In genomic region chr14:89485264-89485663, GRCh38 we compare ENCODE assay signal across 18 cellular contexts.
A peak's percentile ranks its signal among the peaks of the same experiment; 100 is the strongest.
DNase-seq lines count a peak whose midpoint lies in the region; ATAC-seq, FAIRE-seq and TF ChIP-seq lines count a peak whose summit lies in the region.
"Had no signal": no experiment of that assay in that cellular context is flagged by ENCODE, and none has a peak within 500 bp of the region (broad histone marks: within the 10 kb centered on the region; RNA-seq: fewer than 3 reads in every experiment).

No MANE protein-coding gene starts in this region.

- H3K4me2 ChIP-seq in IMR-90 (ENCODE audit: low read depth, low read length) (no peak overlapping the region), trophoblast cell (ENCODE audit: low read length) (no peak overlapping the region)

- no peak for TF ChIP-seq POLR2A in IMR-90 (IDR thresholded peaks at IDR 0.05; ENCODE audit: low read depth, low read length)

- H3K9me3 Mint-ChIP-seq in activated CD4-positive, alpha-beta T cell treated with anti-CD3 and anti-CD28 coated beads, Interleukin-2, amount 10 ng/mL, durations not matched to agents 7 days and 5 days: no peaks in the 10 kb centered on the region

- H3K4me3 Mint-ChIP-seq in activated CD4-positive, alpha-beta T cell treated with anti-CD3 and anti-CD28 coated beads, Interleukin-2, amount 10 ng/mL, durations not matched to agents 7 days and 5 days: no peak overlapping the region
- H3K4me3 Mint-ChIP-seq: activated T-helper 1 cell treated with anti-CD3 and anti-CD28 coated beads, Interleukin-12 subunit alpha, Interleukin-12 subunit beta, Interleukin-2, Interleukin-4 antibody, amounts not matched to agents 30 ng/mL and 10 ng/mL and 1 ng/mL, durations not matched to agents 14 hours and 24 hours and 36 hours; neural crest cell had no signal

- H2BK120ac ChIP-seq in IMR-90 (ENCODE audit: low read depth, low read length) (no peak overlapping the region), trophoblast cell (ENCODE audit: insufficient read depth, low read length, poor library complexity) (no peak overlapping the region)

- no peaks in the 10 kb centered on the region for H3K27me3 Mint-ChIP-seq in activated CD4-positive, alpha-beta T cell treated with anti-CD3 and anti-CD28 coated beads, Interleukin-2, amount 10 ng/mL, durations not matched to agents 7 days and 5 days

- H2BK20ac ChIP-seq in IMR-90 (ENCODE audit: low read depth, low read length): no peak overlapping the region

- H3K14ac ChIP-seq in IMR-90 (replicated peaks; ENCODE audit: low read depth, low read length) (no peak overlapping the region), trophoblast cell (ENCODE audit: low read length) (no peak overlapping the region)

- CTCF ChIA-PET in activated CD4-positive, alpha-beta T cell treated with anti-CD3 and anti-CD28 coated beads, Interleukin-2, amount 10 ng/mL, durations not matched to agents 7 days and 5 days (lab: Charles Lee): interaction anchor here (0.7 kb wide), 1 partner anchor 97 kb away, joined by 3 read pairs; no protein-coding TSS in a partner anchor
- CTCF ChIA-PET in IMR-90 (lab: Yijun Ruan, JAX): no interaction called here

- POLR2A ChIA-PET in activated CD4-positive, alpha-beta T cell treated with anti-CD3 and anti-CD28 coated beads, Interleukin-2, amount 10 ng/mL, durations not matched to agents 7 days and 5 days (lab: Charles Lee): no interaction called here
- POLR2A ChIA-PET in IMR-90 (lab: Charles Lee; ENCODE audit: unreplicated experiment): no interaction called here

- TF ChIP-seq RAD21 in IMR-90 (IDR thresholded peaks at IDR 0.05; ENCODE audit: low read length): no peak

- H3K36me3 ChIP-seq in IMR-90 (ENCODE audit: control insufficient read depth, insufficient read depth, low read length) (no peaks in the 10 kb centered on the region; the same call in 1 of the 2 replicates), bronchial epithelial cell (ENCODE audit: control insufficient read depth, insufficient read depth, low read length) (no peaks in the 10 kb centered on the region), neutrophil (no peaks in the 10 kb centered on the region), trophoblast cell (ENCODE audit: control insufficient read depth in 1 of 2, insufficient read depth in 2 of 2, low read length in 2 of 2) (no peaks in the 10 kb centered on the region)
- H3K36me3 ChIP-seq: right lobe of liver had no signal

- H4K5ac ChIP-seq in IMR-90 (ENCODE audit: low read depth, low read length): no peak overlapping the region

- H3K23ac ChIP-seq in IMR-90 (ENCODE audit: low read depth, low read length): no peak overlapping the region
- no peak overlapping the region for H3K23ac ChIP-seq in trophoblast cell (ENCODE audit: low read length)

- H3K9ac ChIP-seq in IMR-90 (ENCODE audit: low read depth, low read length) (no peak overlapping the region), trophoblast cell (ENCODE audit: low read length) (no peak overlapping the region)

- H3K27ac ChIP-seq in IMR-90 (ENCODE audit: insufficient read depth, low read length) (no peak overlapping the region), neutrophil (peak overlapping the region; percentile 91), trophoblast cell (ENCODE audit: low read depth, low read length) (no peak overlapping the region)
- H3K27ac ChIP-seq: dorsolateral prefrontal cortex, right lobe of liver had no signal

- no peaks in the 10 kb centered on the region for H3K79me2 ChIP-seq in trophoblast cell (ENCODE audit: control insufficient read depth, insufficient read depth, low read length, poor library complexity)

- no peak overlapping the region for H3K18ac ChIP-seq in IMR-90 (ENCODE audit: low read depth, low read length)
- no peak overlapping the region for H3K18ac ChIP-seq in trophoblast cell (ENCODE audit: low read length)

- H3K56ac ChIP-seq in IMR-90 (ENCODE audit: extremely low read depth, insufficient read depth, low read length): no peak overlapping the region

- peaks cover 29% of the 10 kb centered on the region for H3K36me3 Mint-ChIP-seq in activated CD4-positive, alpha-beta T cell treated with anti-CD3 and anti-CD28 coated beads, Interleukin-2, amount 10 ng/mL, durations not matched to agents 7 days and 5 days (ENCODE audit: low read depth)

- H3K79me1 ChIP-seq in IMR-90 (ENCODE audit: low read depth in 1 of 2, low read length in 2 of 2): peaks cover 13 to 34% of the 10 kb centered on the region in 2 experiments; a peak in 3 of 4 replicates
- H3K79me1 ChIP-seq in trophoblast cell (ENCODE audit: low read length): no peaks in the 10 kb centered on the region

- DNase-seq in activated CD4-positive, alpha-beta T cell treated with anti-CD3 and anti-CD28 coated beads, Interleukin-2, amount 10 ng/mL, durations not matched to agents 7 days and 5 days: no peak
- no peak for DNase-seq in activated CD4-positive, alpha-beta T cell treated with anti-CD3 and anti-CD28 coated beads for 1 hour
- no peak for DNase-seq in IMR-90
- peak; percentile 68 for DNase-seq in bronchial epithelial cell (ENCODE audit: low read depth)
- no peak for DNase-seq in trophoblast cell
- no peak for DNase-seq in GM20000 (ENCODE audit: low spot score)
- DNase-seq in Ammon's horn (ENCODE audit: low spot score): no peak
- DNase-seq: dorsolateral prefrontal cortex; NCI-H2029; NCI-H524 treated with DMSO at 0.1 percent for 48 hours; right lobe of liver; stimulated activated CD4-positive, alpha-beta T cell treated with anti-CD3 and anti-CD28 coated beads, Interleukin-2, amount 100 ng/mL, for 48 hours; stimulated activated CD8-positive, alpha-beta memory T cell treated with anti-CD3 and anti-CD28 coated beads, Interleukin-4, amount 100 ng/mL, for 48 hours had no signal

- H2AK9ac ChIP-seq in IMR-90 (replicated peaks; ENCODE audit: low read depth, low read length, poor library complexity): no peak overlapping the region

- in situ Hi-C loops in IMR-90 (cut with MboI; ENCODE audit: low sequenced_read_pairs): no loop called here

- H4K91ac ChIP-seq in IMR-90 (ENCODE audit: insufficient read depth, low read depth, low read length) (no peak overlapping the region), trophoblast cell (ENCODE audit: low read depth, low read length) (no peak overlapping the region)

- ATAC-seq in IMR-90 (ENCODE audit: low read depth): no peak

- H2BK12ac ChIP-seq in trophoblast cell (ENCODE audit: low read length): no peak overlapping the region

- H4K12ac ChIP-seq in trophoblast cell (ENCODE audit: low read depth, low read length): no peak overlapping the region

- TF ChIP-seq CTCF in IMR-90 (conservative IDR thresholded peaks at IDR 0.05; ENCODE audit: low read depth, low read length) (no peak), bronchial epithelial cell (IDR thresholded peaks at IDR 0.05; ENCODE audit: insufficient read depth, low read length, severe bottlenecking) (no peak), neutrophil (IDR thresholded peaks at IDR 0.05) (no peak), GM20000 (IDR thresholded peaks at IDR 0.05; ENCODE audit: extremely low read depth, missing control alignments) (no peak)

- H3K9me3 ChIP-seq in IMR-90 (ENCODE audit: control insufficient read depth, insufficient read depth, low read length): no peaks in the 10 kb centered on the region
- H3K9me3 ChIP-seq in neutrophil: no peaks in the 10 kb centered on the region
- H3K9me3 ChIP-seq in trophoblast cell (ENCODE audit: insufficient read depth, low read depth, low read length): no peaks in the 10 kb centered on the region
- H3K9me3 ChIP-seq: right lobe of liver, tibial nerve had no signal

- no peak overlapping the region for H2AFZ ChIP-seq in IMR-90 (replicated peaks; ENCODE audit: low read length, poor library complexity)
- no peak overlapping the region for H2AFZ ChIP-seq in trophoblast cell (ENCODE audit: insufficient read depth, low read length, poor library complexity)

- H4K8ac ChIP-seq in IMR-90 (ENCODE audit: low read depth in 2 of 2, low read length in 2 of 2): no peak overlapping the region
- no peak overlapping the region for H4K8ac ChIP-seq in trophoblast cell (ENCODE audit: low read depth, low read length)

- H3K27me3 ChIP-seq in IMR-90 (ENCODE audit: control insufficient read depth, insufficient read depth, low read length): no peaks in the 10 kb centered on the region
- no peaks in the 10 kb centered on the region for H3K27me3 ChIP-seq in bronchial epithelial cell (ENCODE audit: control insufficient read depth, insufficient read depth, low read length)
- H3K27me3 ChIP-seq in neutrophil: no peaks in the 10 kb centered on the region
- no peaks in the 10 kb centered on the region for H3K27me3 ChIP-seq in trophoblast cell (ENCODE audit: insufficient read depth, low read length)
- H3K27me3 ChIP-seq: dorsolateral prefrontal cortex, right lobe of liver, tibial nerve had no signal

- no peaks in the 10 kb centered on the region for H4K20me1 ChIP-seq in IMR-90 (ENCODE audit: insufficient read depth, low read length)

- H3K4me1 ChIP-seq in IMR-90 (ENCODE audit: control insufficient read depth, insufficient read depth, low read length) (peaks cover 3% of the 10 kb centered on the region), neutrophil (ENCODE audit: control insufficient read depth in 1 of 2, insufficient read depth in 1 of 2, low read depth in 1 of 2, low read length in 1 of 2) (peaks cover 73 to 76% of the 10 kb centered on the region in 2 experiments), trophoblast cell (ENCODE audit: control insufficient read depth in 1 of 2, insufficient read depth in 2 of 2, low read length in 2 of 2) (no peaks in the 10 kb centered on the region)

- H2BK15ac ChIP-seq in IMR-90 (ENCODE audit: low read depth, low read length): no peak overlapping the region

- no TSS peak for BruUV-seq in IMR-90 (replicated peaks; lab: Mats Ljungman, UMichigan)

- no peak overlapping the region for H3K4ac ChIP-seq in IMR-90 (ENCODE audit: low read depth, low read length)
- H3K4ac ChIP-seq in trophoblast cell (ENCODE audit: low read depth, low read length): no peak overlapping the region

- dilution Hi-C loops in IMR-90 (cut with HindIII; ENCODE audit: low sequenced_read_pairs, unreplicated experiment): no loop called here

- H2AK5ac ChIP-seq in IMR-90 (ENCODE audit: low read depth, low read length) (peak overlapping the region; percentile 43; the same call in 1 of the 2 replicates), trophoblast cell (ENCODE audit: low read length) (no peak overlapping the region)

- intact Hi-C loops in IMR-90 (cut with micrococcal nuclease): no loop called here

- no peak overlapping the region for H2BK5ac ChIP-seq in IMR-90 (ENCODE audit: low read depth, low read length, poor library complexity, severe bottlenecking)
- H2BK5ac ChIP-seq in trophoblast cell (ENCODE audit: low read depth, low read length, poor library complexity): no peak overlapping the region

- no peak for FAIRE-seq in bronchial epithelial cell (lab: Jason Lieb, UNC)

- H3K4me3 ChIP-seq in IMR-90 (ENCODE audit: insufficient read depth, low read depth, low read length) (no peak overlapping the region), bronchial epithelial cell (ENCODE audit: low read depth, low read length) (no peak overlapping the region), neutrophil (ENCODE audit: low read depth in 1 of 2, low read length in 1 of 2) (peak overlapping the region in 1 of 2 experiments; percentile 20), trophoblast cell (ENCODE audit: low read depth, low read length) (no peak overlapping the region)
- H3K4me3 ChIP-seq: dorsolateral prefrontal cortex, lung, right lobe of liver, tibial nerve had no signal

- peaks cover 6% of the 10 kb centered on the region for H3K4me1 Mint-ChIP-seq in activated CD4-positive, alpha-beta T cell treated with anti-CD3 and anti-CD28 coated beads, Interleukin-2, amount 10 ng/mL, durations not matched to agents 7 days and 5 days

- peak overlapping the region; percentile 68 for H3K27ac Mint-ChIP-seq in activated CD4-positive, alpha-beta T cell treated with anti-CD3 and anti-CD28 coated beads, Interleukin-2, amount 10 ng/mL, durations not matched to agents 7 days and 5 days

- no CpG with 5 or more reads among the region's 2 CpGs for WGBS in IMR-90 (ENCODE audit: extremely low coverage in 2 of 2, insufficient read length in 1 of 2), 2 experiments
- WGBS in trophoblast cell (ENCODE audit: extremely low coverage, insufficient coverage, insufficient read length): no CpG with 5 or more reads among the region's 2 CpGs

- peaks cover 8% of the 10 kb centered on the region for H3K9me1 ChIP-seq in IMR-90 (ENCODE audit: insufficient read depth, low read length)
